ENCODE assay signal across 28 cellular contexts in genomic region chr5:154084255-154084654, GRCh38.
"Had no signal": no experiment of that assay in that cellular context is flagged by ENCODE, and none has a peak within 500 bp of the region (broad histone marks: within the 10 kb centered on the region; RNA-seq: fewer than 3 reads in every experiment).

No MANE protein-coding gene starts in this region.

- H3K4me2 ChIP-seq: hepatocyte had no signal

- H3K4me1 Mint-ChIP-seq: activated naive CD8-positive, alpha-beta T cell treated with anti-CD3 and anti-CD28 coated beads, Interleukin-2, amount 50 U/mL, for 24 hours had no signal

- H3K4me1 ChIP-seq: gastroesophageal sphincter, parathyroid adenoma, testis had no signal

- ATAC-seq: activated naive CD8-positive, alpha-beta T cell treated with anti-CD3 and anti-CD28 coated beads, Interleukin-2, amount 50 U/mL, for 24 hours; activated T-cell treated with anti-CD3 and anti-CD28 coated beads, Interleukin-2, amount 50 U/mL, for 4 hours; gastroesophageal sphincter; left cardiac atrium; naive thymus-derived CD4-positive, alpha-beta T cell; right cardiac atrium; T-helper 17 cell had no signal

- H3K79me2 ChIP-seq: hepatocyte, parathyroid adenoma had no signal

- DNase-seq: activated CD4-positive, alpha-beta memory T cell treated with anti-CD3 and anti-CD28 coated beads for 36 hours; activated CD4-positive, alpha-beta T cell treated with anti-CD3 and anti-CD28 coated beads, Interleukin-2, amount 10 ng/mL, durations not matched to agents 24 days and 14 days; activated CD4-positive, CD25-positive, alpha-beta regulatory T cell treated with anti-CD3 and anti-CD28 coated beads, Interleukin-2, amount 50 U/mL, for 72 hours; activated CD8-positive, alpha-beta memory T cell treated with anti-CD3 and anti-CD28 coated beads, Interleukin-2, amount 50 U/mL, for 48 hours; activated naive CD8-positive, alpha-beta T cell treated with anti-CD3 and anti-CD28 coated beads, Interleukin-2, amount 50 U/mL, for 24 hours; activated T-cell treated with anti-CD3 and anti-CD28 coated beads, Interleukin-2, amount 50 U/mL, for 4 hours; amygdala; effector CD8-positive, alpha-beta T cell; islet precursor cell; left cardiac atrium; mammary epithelial cell; midbrain; naive thymus-derived CD4-positive, alpha-beta T cell; occipital lobe; right cardiac atrium; stimulated activated CD4-positive, alpha-beta T cell treated with anti-CD3 and anti-CD28 coated beads, Interleukin-15, amount 100 ng/mL, for 24 hours; stimulated activated CD4-positive, alpha-beta T cell treated with anti-CD3 and anti-CD28 coated beads, Interleukin-2, amount 100 ng/mL, for 24 hours; stimulated activated naive CD4-positive, alpha-beta T cell; T-helper 17 cell; T1000; testis; trophoblast cell had no signal

- H3K9me3 Mint-ChIP-seq: activated CD4-positive, alpha-beta memory T cell treated with anti-CD3 and anti-CD28 coated beads for 36 hours; activated naive CD4-positive, alpha-beta T cell treated with anti-CD3 and anti-CD28 coated beads, Interleukin-2, amount 50 U/mL, for 24 hours; activated naive CD8-positive, alpha-beta T cell treated with anti-CD3 and anti-CD28 coated beads, Interleukin-2, amount 50 U/mL, for 24 hours; activated T-cell treated with anti-CD3 and anti-CD28 coated beads, Interleukin-2, amount 50 U/mL, for 4 hours; activated T-helper 2 cell treated with anti-CD3 and anti-CD28 coated beads, Interferon-gamma antibody, Interleukin-2, Interleukin-4, amounts not matched to agents 10 μg/mL and 5 μg/mL and 100 μg/mL, durations not matched to agents 14 hours and 24 hours and 36 hours; neural crest cell had no signal

- H3K36me3 Mint-ChIP-seq: activated CD4-positive, alpha-beta memory T cell treated with anti-CD3 and anti-CD28 coated beads for 36 hours; activated naive CD4-positive, alpha-beta T cell treated with anti-CD3 and anti-CD28 coated beads, Interleukin-2, amount 50 U/mL, for 24 hours had no signal

- H3K27ac Mint-ChIP-seq: activated CD4-positive, alpha-beta memory T cell treated with anti-CD3 and anti-CD28 coated beads for 36 hours; activated CD4-positive, alpha-beta T cell treated with anti-CD3 and anti-CD28 coated beads, Interleukin-2, amount 10 ng/mL, durations not matched to agents 24 days and 14 days; activated naive CD4-positive, alpha-beta T cell treated with anti-CD3 and anti-CD28 coated beads, Interleukin-2, amount 50 U/mL, for 24 hours; activated naive CD8-positive, alpha-beta T cell treated with anti-CD3 and anti-CD28 coated beads, Interleukin-2, amount 50 U/mL, for 24 hours; activated T-helper 2 cell treated with anti-CD3 and anti-CD28 coated beads, Interferon-gamma antibody, Interleukin-2, Interleukin-4, amounts not matched to agents 10 μg/mL and 5 μg/mL and 100 μg/mL, durations not matched to agents 14 hours and 24 hours and 36 hours; naive thymus-derived CD4-positive, alpha-beta T cell; T-helper 17 cell had no signal

- H3K27ac ChIP-seq: gastroesophageal sphincter, hepatocyte, parathyroid adenoma, testis had no signal

- H3K9ac ChIP-seq: parathyroid adenoma had no signal

- H3K9me3 ChIP-seq: gastroesophageal sphincter, testis had no signal

- H3K27me3 ChIP-seq: gastroesophageal sphincter, hepatocyte, testis had no signal

- H3K4me3 ChIP-seq: gastroesophageal sphincter, hepatocyte, testis had no signal

- H3K36me3 ChIP-seq: gastroesophageal sphincter had no signal

- H2AFZ ChIP-seq: hepatocyte, parathyroid adenoma had no signal

- H3K4me3 Mint-ChIP-seq: activated CD4-positive, alpha-beta memory T cell treated with anti-CD3 and anti-CD28 coated beads for 36 hours; activated CD4-positive, alpha-beta T cell treated with anti-CD3 and anti-CD28 coated beads, Interleukin-2, amount 10 ng/mL, durations not matched to agents 24 days and 14 days; activated naive CD4-positive, alpha-beta T cell treated with anti-CD3 and anti-CD28 coated beads, Interleukin-2, amount 50 U/mL, for 24 hours; activated naive CD8-positive, alpha-beta T cell treated with anti-CD3 and anti-CD28 coated beads, Interleukin-2, amount 50 U/mL, for 24 hours; activated T-cell treated with anti-CD3 and anti-CD28 coated beads, Interleukin-2, amount 50 U/mL, for 4 hours; naive thymus-derived CD4-positive, alpha-beta T cell; neural crest cell; T-helper 17 cell had no signal
